Comparison of ENCODE assay signal across 2 cellular contexts in the genomic region with DNA sequence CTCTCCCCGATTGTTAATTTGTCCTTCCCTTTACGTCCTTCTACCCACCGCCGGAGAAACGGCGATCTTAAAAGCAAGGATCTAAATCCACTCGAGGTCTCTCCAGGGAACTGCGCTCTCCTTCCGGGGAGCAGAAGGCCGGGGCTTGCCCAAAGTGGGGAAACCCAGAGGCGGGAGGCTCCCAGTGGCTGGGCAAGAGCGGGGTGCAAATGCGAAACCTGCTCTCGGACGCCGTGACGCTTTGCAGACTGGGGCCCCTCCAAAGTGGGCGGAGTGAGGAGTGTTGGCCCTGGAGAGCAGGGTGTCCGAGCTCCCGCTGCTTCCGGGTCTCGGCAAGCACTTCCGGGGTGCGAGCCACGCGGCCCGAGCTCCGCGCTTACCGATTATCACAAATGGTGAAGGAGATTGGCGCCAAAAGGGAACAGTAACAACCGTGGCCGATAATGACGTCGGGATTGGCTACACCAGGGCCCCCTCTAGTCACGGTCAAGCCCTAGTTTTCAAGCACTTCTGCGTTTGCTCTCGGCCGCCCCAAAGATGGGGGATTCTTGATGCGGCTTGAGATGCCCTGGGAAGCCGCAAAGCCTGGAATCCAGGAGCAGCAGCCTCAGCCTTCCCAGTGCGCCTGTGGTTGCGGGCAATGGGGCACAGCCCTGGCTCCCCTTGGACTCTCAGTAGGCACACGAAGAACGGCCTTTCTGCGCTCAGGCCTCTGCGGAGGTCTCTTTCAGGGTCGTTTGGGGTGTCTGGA.
TF ChIP-seq lines count a peak whose summit lies in the region.

No MANE protein-coding gene starts in this region.

TF ChIP-seq in H1, 55 proteins besides CTCF, POLR2A, EP300 and RAD21 (continues in another document):
- TF ChIP-seq CREB1 (IDR thresholded peaks at IDR 0.05) (peak; percentile 57), TEAD4 (IDR thresholded peaks at IDR 0.05; ENCODE audit: low read depth, low read length) (no peak), ASH2L (IDR thresholded peaks at IDR 0.05; ENCODE audit: low read length) (peak; percentile 88), HDAC6 (IDR thresholded peaks at IDR 0.05; ENCODE audit: low read depth, low read length) (no peak), EGR1 (IDR thresholded peaks at IDR 0.05; ENCODE audit: borderline replicate concordance, low read depth, low read length) (0 out of 2 replicates have a peak, but pooled peaks have one; percentile 6), KDM4A (IDR thresholded peaks at IDR 0.05; ENCODE audit: low read depth, low read length, severe bottlenecking) (peak; percentile 96), RNF2 (IDR thresholded peaks at IDR 0.05; ENCODE audit: borderline replicate concordance, low read depth, low read length, missing control alignments, poor library complexity, severe bottlenecking) (peak; percentile 54), GABPA (IDR thresholded peaks at IDR 0.05; ENCODE audit: borderline replicate concordance, insufficient read depth, low read length) (peak; percentile 79; the same call in 1 of the 2 replicates), HDAC2 (IDR thresholded peaks at IDR 0.05; ENCODE audit: borderline replicate concordance in 1 of 2, low read depth in 2 of 2, low read length in 2 of 2) (0 out of 4 replicates have a peak, but pooled peaks of 1 of the 2 experiments have one; percentile 22)
- TF ChIP-seq, protein P1, sequence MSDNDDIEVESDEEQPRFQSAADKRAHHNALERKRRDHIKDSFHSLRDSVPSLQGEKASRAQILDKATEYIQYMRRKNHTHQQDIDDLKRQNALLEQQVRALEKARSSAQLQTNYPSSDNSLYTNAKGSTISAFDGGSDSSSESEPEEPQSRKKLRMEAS (IDR thresholded peaks at IDR 0.05), result peak; percentile 91
- TF ChIP-seq, protein P2, sequence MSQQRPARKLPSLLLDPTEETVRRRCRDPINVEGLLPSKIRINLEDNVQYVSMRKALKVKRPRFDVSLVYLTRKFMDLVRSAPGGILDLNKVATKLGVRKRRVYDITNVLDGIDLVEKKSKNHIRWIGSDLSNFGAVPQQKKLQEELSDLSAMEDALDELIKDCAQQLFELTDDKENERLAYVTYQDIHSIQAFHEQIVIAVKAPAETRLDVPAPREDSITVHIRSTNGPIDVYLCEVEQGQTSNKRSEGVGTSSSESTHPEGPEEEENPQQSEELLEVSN (IDR thresholded peaks at IDR 0.05), result peak; percentile 91
- TF ChIP-seq, protein P3, sequence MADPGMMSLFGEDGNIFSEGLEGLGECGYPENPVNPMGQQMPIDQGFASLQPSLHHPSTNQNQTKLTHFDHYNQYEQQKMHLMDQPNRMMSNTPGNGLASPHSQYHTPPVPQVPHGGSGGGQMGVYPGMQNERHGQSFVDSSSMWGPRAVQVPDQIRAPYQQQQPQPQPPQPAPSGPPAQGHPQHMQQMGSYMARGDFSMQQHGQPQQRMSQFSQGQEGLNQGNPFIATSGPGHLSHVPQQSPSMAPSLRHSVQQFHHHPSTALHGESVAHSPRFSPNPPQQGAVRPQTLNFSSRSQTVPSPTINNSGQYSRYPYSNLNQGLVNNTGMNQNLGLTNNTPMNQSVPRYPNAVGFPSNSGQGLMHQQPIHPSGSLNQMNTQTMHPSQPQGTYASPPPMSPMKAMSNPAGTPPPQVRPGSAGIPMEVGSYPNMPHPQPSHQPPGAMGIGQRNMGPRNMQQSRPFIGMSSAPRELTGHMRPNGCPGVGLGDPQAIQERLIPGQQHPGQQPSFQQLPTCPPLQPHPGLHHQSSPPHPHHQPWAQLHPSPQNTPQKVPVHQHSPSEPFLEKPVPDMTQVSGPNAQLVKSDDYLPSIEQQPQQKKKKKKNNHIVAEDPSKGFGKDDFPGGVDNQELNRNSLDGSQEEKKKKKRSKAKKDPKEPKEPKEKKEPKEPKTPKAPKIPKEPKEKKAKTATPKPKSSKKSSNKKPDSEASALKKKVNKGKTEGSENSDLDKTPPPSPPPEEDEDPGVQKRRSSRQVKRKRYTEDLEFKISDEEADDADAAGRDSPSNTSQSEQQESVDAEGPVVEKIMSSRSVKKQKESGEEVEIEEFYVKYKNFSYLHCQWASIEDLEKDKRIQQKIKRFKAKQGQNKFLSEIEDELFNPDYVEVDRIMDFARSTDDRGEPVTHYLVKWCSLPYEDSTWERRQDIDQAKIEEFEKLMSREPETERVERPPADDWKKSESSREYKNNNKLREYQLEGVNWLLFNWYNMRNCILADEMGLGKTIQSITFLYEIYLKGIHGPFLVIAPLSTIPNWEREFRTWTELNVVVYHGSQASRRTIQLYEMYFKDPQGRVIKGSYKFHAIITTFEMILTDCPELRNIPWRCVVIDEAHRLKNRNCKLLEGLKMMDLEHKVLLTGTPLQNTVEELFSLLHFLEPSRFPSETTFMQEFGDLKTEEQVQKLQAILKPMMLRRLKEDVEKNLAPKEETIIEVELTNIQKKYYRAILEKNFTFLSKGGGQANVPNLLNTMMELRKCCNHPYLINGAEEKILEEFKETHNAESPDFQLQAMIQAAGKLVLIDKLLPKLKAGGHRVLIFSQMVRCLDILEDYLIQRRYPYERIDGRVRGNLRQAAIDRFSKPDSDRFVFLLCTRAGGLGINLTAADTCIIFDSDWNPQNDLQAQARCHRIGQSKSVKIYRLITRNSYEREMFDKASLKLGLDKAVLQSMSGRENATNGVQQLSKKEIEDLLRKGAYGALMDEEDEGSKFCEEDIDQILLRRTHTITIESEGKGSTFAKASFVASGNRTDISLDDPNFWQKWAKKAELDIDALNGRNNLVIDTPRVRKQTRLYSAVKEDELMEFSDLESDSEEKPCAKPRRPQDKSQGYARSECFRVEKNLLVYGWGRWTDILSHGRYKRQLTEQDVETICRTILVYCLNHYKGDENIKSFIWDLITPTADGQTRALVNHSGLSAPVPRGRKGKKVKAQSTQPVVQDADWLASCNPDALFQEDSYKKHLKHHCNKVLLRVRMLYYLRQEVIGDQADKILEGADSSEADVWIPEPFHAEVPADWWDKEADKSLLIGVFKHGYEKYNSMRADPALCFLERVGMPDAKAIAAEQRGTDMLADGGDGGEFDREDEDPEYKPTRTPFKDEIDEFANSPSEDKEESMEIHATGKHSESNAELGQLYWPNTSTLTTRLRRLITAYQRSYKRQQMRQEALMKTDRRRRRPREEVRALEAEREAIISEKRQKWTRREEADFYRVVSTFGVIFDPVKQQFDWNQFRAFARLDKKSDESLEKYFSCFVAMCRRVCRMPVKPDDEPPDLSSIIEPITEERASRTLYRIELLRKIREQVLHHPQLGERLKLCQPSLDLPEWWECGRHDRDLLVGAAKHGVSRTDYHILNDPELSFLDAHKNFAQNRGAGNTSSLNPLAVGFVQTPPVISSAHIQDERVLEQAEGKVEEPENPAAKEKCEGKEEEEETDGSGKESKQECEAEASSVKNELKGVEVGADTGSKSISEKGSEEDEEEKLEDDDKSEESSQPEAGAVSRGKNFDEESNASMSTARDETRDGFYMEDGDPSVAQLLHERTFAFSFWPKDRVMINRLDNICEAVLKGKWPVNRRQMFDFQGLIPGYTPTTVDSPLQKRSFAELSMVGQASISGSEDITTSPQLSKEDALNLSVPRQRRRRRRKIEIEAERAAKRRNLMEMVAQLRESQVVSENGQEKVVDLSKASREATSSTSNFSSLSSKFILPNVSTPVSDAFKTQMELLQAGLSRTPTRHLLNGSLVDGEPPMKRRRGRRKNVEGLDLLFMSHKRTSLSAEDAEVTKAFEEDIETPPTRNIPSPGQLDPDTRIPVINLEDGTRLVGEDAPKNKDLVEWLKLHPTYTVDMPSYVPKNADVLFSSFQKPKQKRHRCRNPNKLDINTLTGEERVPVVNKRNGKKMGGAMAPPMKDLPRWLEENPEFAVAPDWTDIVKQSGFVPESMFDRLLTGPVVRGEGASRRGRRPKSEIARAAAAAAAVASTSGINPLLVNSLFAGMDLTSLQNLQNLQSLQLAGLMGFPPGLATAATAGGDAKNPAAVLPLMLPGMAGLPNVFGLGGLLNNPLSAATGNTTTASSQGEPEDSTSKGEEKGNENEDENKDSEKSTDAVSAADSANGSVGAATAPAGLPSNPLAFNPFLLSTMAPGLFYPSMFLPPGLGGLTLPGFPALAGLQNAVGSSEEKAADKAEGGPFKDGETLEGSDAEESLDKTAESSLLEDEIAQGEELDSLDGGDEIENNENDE (IDR thresholded peaks at IDR 0.05; ENCODE audit: insufficient replicate concordance, low read length), result no peak

TF ChIP-seq in neural cell, 6 proteins besides CTCF, POLR2A, EP300 and RAD21:
- peak; percentile 53 for TF ChIP-seq EZH2 (IDR thresholded peaks at IDR 0.05; ENCODE audit: borderline replicate concordance, insufficient read depth, low read length, poor library complexity, severe bottlenecking)
- TF ChIP-seq, protein P4, sequence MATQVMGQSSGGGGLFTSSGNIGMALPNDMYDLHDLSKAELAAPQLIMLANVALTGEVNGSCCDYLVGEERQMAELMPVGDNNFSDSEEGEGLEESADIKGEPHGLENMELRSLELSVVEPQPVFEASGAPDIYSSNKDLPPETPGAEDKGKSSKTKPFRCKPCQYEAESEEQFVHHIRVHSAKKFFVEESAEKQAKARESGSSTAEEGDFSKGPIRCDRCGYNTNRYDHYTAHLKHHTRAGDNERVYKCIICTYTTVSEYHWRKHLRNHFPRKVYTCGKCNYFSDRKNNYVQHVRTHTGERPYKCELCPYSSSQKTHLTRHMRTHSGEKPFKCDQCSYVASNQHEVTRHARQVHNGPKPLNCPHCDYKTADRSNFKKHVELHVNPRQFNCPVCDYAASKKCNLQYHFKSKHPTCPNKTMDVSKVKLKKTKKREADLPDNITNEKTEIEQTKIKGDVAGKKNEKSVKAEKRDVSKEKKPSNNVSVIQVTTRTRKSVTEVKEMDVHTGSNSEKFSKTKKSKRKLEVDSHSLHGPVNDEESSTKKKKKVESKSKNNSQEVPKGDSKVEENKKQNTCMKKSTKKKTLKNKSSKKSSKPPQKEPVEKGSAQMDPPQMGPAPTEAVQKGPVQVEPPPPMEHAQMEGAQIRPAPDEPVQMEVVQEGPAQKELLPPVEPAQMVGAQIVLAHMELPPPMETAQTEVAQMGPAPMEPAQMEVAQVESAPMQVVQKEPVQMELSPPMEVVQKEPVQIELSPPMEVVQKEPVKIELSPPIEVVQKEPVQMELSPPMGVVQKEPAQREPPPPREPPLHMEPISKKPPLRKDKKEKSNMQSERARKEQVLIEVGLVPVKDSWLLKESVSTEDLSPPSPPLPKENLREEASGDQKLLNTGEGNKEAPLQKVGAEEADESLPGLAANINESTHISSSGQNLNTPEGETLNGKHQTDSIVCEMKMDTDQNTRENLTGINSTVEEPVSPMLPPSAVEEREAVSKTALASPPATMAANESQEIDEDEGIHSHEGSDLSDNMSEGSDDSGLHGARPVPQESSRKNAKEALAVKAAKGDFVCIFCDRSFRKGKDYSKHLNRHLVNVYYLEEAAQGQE (IDR thresholded peaks at IDR 0.05; ENCODE audit: borderline replicate concordance), result no peak
- no peak for TF ChIP-seq TAF1 (IDR thresholded peaks at IDR 0.05; ENCODE audit: low read depth)
